ENCODE assay signal across 8 cellular contexts in genomic region chr1:39954870-39955546, GRCh38.
DNase-seq lines count a peak whose midpoint lies in the region; ATAC-seq and TF ChIP-seq lines count a peak whose summit lies in the region.

Gene MFSD2A, plus strand, starts transcription at chr1:39955145. Its CDS starts 148 bp downstream, at chr1:39955293.

- H3K4me3 Mint-ChIP-seq in T-helper 2 cell treated with Interferon-gamma antibody and Interleukin-4, amounts not matched to agents 5 μg/mL and 100 μg/mL, for 36 hours = peak within 1 kb of the TSS; percentile 96

- peak within 1 kb of the TSS; percentile 79 for H3K27ac Mint-ChIP-seq in T-helper 2 cell treated with Interferon-gamma antibody and Interleukin-4, amounts not matched to agents 5 μg/mL and 100 μg/mL, for 36 hours

- H3K27me3 Mint-ChIP-seq in T-helper 2 cell treated with Interferon-gamma antibody and Interleukin-4, amounts not matched to agents 5 μg/mL and 100 μg/mL, for 36 hours (ENCODE audit: low read depth) = peaks cover 11% of the 10 kb centered on the region

- ATAC-seq in HG02678 (IDR thresholded peaks at IDR 0.05; ENCODE audit: unreplicated experiment) = peak; percentile 84
- ATAC-seq in GM18520 (IDR thresholded peaks at IDR 0.05; ENCODE audit: unreplicated experiment) = no peak

- DNase-seq in GM04504 (ENCODE audit: low read depth) (peak; percentile 71), NCI-H146 treated with DMSO at 0.1 percent for 48 hours (lab: John Stamatoyannopoulos, UW; ENCODE audit: unreplicated experiment) (peak; percentile 80), astrocyte of the hippocampus (ENCODE audit: low read depth, low spot score) (peak; percentile 96), hypothalamus (lab: John Stamatoyannopoulos, UW) (peak; percentile 46 to 96 (median 90)), retinal pigment epithelial cell (ENCODE audit: low read depth) (peak; percentile 78)
- DNase-seq in T-helper 2 cell treated with Interferon-gamma antibody and Interleukin-4, amounts not matched to agents 5 μg/mL and 100 μg/mL, for 36 hours (ENCODE audit: low spot score) = peak; percentile 91

- peaks cover 14% of the 10 kb centered on the region for H3K4me1 Mint-ChIP-seq in T-helper 2 cell treated with Interferon-gamma antibody and Interleukin-4, amounts not matched to agents 5 μg/mL and 100 μg/mL, for 36 hours (ENCODE audit: low read depth)

- H3K9me3 Mint-ChIP-seq in T-helper 2 cell treated with Interferon-gamma antibody and Interleukin-4, amounts not matched to agents 5 μg/mL and 100 μg/mL, for 36 hours = no peaks in the 10 kb centered on the region

- no peaks in the 10 kb centered on the region for H3K36me3 Mint-ChIP-seq in T-helper 2 cell treated with Interferon-gamma antibody and Interleukin-4, amounts not matched to agents 5 μg/mL and 100 μg/mL, for 36 hours (ENCODE audit: low read depth)

- peak within 1 kb of the TSS; percentile 76 for H3K4me3 ChIP-seq in retinal pigment epithelial cell (ENCODE audit: low read length)

- TF ChIP-seq CTCF in retinal pigment epithelial cell (conservative IDR thresholded peaks at IDR 0.05; ENCODE audit: low read depth, low read length) = no peak
